In the genomic region with DNA sequence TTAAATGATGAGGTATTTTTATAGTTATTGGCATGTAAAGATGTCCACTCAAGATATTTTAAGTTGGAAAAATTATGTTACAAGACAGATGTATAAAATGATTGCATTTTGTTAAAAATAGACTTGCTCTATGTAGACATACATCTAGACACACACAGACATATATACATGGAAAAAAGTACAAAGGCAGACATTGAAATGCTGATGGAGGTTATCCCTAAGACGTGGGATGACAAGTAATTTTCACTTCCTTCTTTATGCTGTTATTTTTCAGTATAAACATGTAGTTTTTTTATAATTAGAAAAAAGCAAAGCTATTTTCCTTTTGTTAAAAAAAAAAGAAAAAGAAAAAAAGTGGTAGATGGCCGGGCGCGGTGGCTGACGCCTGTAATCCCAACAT, we compare ENCODE assay signal across 25 cellular contexts.
"Had no signal": no experiment of that assay in that cellular context is flagged by ENCODE, and none has a peak within 500 bp of the region (broad histone marks: within the 10 kb centered on the region; RNA-seq: fewer than 3 reads in every experiment).

No MANE protein-coding gene starts in this region.

- H3K27me3 ChIP-seq: gastroesophageal sphincter, heart left ventricle, ovary, sigmoid colon, testis, upper lobe of right lung, vagina had no signal

- H3K4me1 Mint-ChIP-seq: memory B cell; natural killer cell; stimulated activated effector memory CD8-positive, alpha-beta T cell treated with anti-CD3 and anti-CD28 coated beads, Interleukin-12 subunit alpha, Interleukin-12 subunit beta, amount 100 ng/mL, for 72 hours had no signal

- H3K9me3 Mint-ChIP-seq: endodermal cell; memory B cell; natural killer cell; stimulated activated effector memory CD8-positive, alpha-beta T cell treated with anti-CD3 and anti-CD28 coated beads, Interleukin-12 subunit alpha, Interleukin-12 subunit beta, amount 100 ng/mL, for 72 hours had no signal

- ATAC-seq: gastroesophageal sphincter; heart left ventricle; natural killer cell; psoas muscle; right cardiac atrium; stimulated activated effector memory CD8-positive, alpha-beta T cell treated with anti-CD3 and anti-CD28 coated beads, Interleukin-12 subunit alpha, Interleukin-12 subunit beta, amount 100 ng/mL, for 72 hours; stimulated activated naive CD8-positive, alpha-beta T cell treated with anti-CD3 and anti-CD28 coated beads, Interleukin-15, Interleukin-2, amounts not matched to agents 100 U/mL and 50 U/mL, for 24 hours; upper lobe of right lung had no signal

- H3K4me3 Mint-ChIP-seq: endodermal cell; memory B cell; natural killer cell; stimulated activated effector memory CD8-positive, alpha-beta T cell treated with anti-CD3 and anti-CD28 coated beads, Interleukin-12 subunit alpha, Interleukin-12 subunit beta, amount 100 ng/mL, for 72 hours had no signal

- DNase-seq: effector CD8-positive, alpha-beta T cell; endodermal cell; foreskin fibroblast; heart left ventricle; kidney; natural killer cell; occipital lobe; ovary; psoas muscle; right cardiac atrium; sigmoid colon; stimulated activated CD4-positive, alpha-beta T cell treated with anti-CD3 and anti-CD28 coated beads, Interleukin-2, amount 100 ng/mL, for 24 hours; stimulated activated CD4-positive, alpha-beta T cell treated with anti-CD3 and anti-CD28 coated beads, Interleukin-4, amount 100 ng/mL, for 24 hours; stimulated activated naive CD8-positive, alpha-beta T cell treated with anti-CD3 and anti-CD28 coated beads, Interleukin-15, Interleukin-2, amounts not matched to agents 100 U/mL and 50 U/mL, for 24 hours; substantia nigra; testis; transverse colon; upper lobe of right lung had no signal

- H3K9me3 ChIP-seq: gastroesophageal sphincter, heart left ventricle, ovary, psoas muscle, sigmoid colon, testis, transverse colon, upper lobe of right lung, vagina had no signal

- H3K27ac Mint-ChIP-seq: endodermal cell; memory B cell; natural killer cell; stimulated activated effector memory CD8-positive, alpha-beta T cell treated with anti-CD3 and anti-CD28 coated beads, Interleukin-12 subunit alpha, Interleukin-12 subunit beta, amount 100 ng/mL, for 72 hours had no signal

- H3K4me2 ChIP-seq: hepatocyte had no signal

- H3K36me3 Mint-ChIP-seq: memory B cell; natural killer cell; stimulated activated effector memory CD8-positive, alpha-beta T cell treated with anti-CD3 and anti-CD28 coated beads, Interleukin-12 subunit alpha, Interleukin-12 subunit beta, amount 100 ng/mL, for 72 hours had no signal

- H3K4me3 ChIP-seq: gastroesophageal sphincter, heart left ventricle, hepatocyte, lung, ovary, psoas muscle, sigmoid colon, testis, transverse colon, upper lobe of right lung, vagina had no signal

- H3K36me3 ChIP-seq: gastroesophageal sphincter, heart left ventricle, ovary, sigmoid colon, transverse colon, upper lobe of right lung, vagina had no signal

- H3K4me1 ChIP-seq: gastroesophageal sphincter, testis, transverse colon, upper lobe of right lung, vagina had no signal

- H3K27ac ChIP-seq: epithelial cell of prostate, gastroesophageal sphincter, heart left ventricle, hepatocyte, ovary, sigmoid colon, testis, transverse colon, upper lobe of right lung, vagina had no signal
